In the genomic region with DNA sequence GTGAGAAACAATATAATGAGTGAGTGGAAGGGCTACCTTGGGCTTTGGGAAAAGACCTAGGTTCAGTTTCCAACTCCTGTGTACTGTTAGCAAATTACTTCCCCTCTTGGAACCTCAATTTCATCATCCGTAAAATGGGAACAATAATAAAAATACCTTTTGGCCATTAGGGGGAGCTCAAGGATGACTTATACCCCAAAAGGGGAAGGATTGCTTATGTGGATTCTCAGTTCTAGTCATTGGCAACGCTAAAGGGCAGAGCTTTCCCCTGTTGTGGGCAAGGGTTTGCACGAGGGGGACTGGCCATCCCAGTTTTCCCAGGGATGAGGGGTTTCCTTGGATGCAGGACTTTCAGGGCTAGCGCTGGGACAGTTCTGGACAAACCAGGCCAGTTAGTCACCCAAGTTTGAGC, we compare ENCODE assay signal across 8 cellular contexts. TPM values are rescaled to one million over a fixed set of nuclear protein-coding genes. Genes with fewer than 3 reads are reported as not detected.
DNase-seq lines count a peak whose midpoint lies in the region; ATAC-seq and TF ChIP-seq lines count a peak whose summit lies in the region.

No MANE protein-coding gene starts in this region.

- CTCF ChIA-PET in activated CD4-positive, alpha-beta T cell treated with anti-CD3 and anti-CD28 coated beads for 36 hours (lab: Charles Lee): interaction anchor here (0.7 to 8.9 kb wide), 41 partner anchors 9 to 460 kb away, joined by 3 to 144 read pairs (median 4); no protein-coding TSS in a partner anchor

- POLR2A ChIA-PET in activated CD4-positive, alpha-beta T cell treated with anti-CD3 and anti-CD28 coated beads for 36 hours (lab: Charles Lee): interaction anchor here (1.0 kb wide), 1 partner anchor 200 kb away, joined by 4 read pairs; no protein-coding TSS in a partner anchor

- peaks cover 29% of the 10 kb centered on the region for H3K4me1 Mint-ChIP-seq in activated CD4-positive, alpha-beta T cell treated with anti-CD3 and anti-CD28 coated beads for 36 hours
- H3K4me1 Mint-ChIP-seq in GM23338: peaks cover 5% of the 10 kb centered on the region; the same call in 2 of the 3 replicates

- H3K9me2 ChIP-seq in GM23338 (ENCODE audit: insufficient read depth): no peaks in the 10 kb centered on the region

- TF ChIP-seq CTCF in GM23338 (conservative IDR thresholded peaks at IDR 0.05; ENCODE audit: low read depth in 2 of 2): peak; percentile 77 to 90
- TF ChIP-seq CTCF in astrocyte of the spinal cord (IDR thresholded peaks at IDR 0.05; ENCODE audit: low read depth, low read length): peak; percentile 27

- no peak overlapping the region for H3K27ac ChIP-seq in GM23338 (ENCODE audit: low read depth)

- no peak overlapping the region for H3K4me2 ChIP-seq in GM23338

- no peaks in the 10 kb centered on the region for H3K79me2 ChIP-seq in GM23338 (replicated peaks; ENCODE audit: insufficient read depth)

- no peaks in the 10 kb centered on the region for H3K27me3 Mint-ChIP-seq in activated CD4-positive, alpha-beta T cell treated with anti-CD3 and anti-CD28 coated beads for 36 hours
- H3K27me3 Mint-ChIP-seq in GM23338 (ENCODE audit: insufficient read depth, low read depth, poor library complexity): peaks cover 17% of the 10 kb centered on the region

- no peaks in the 10 kb centered on the region for H3K36me3 Mint-ChIP-seq in activated CD4-positive, alpha-beta T cell treated with anti-CD3 and anti-CD28 coated beads for 36 hours (ENCODE audit: low read depth)
- no peaks in the 10 kb centered on the region for H3K36me3 Mint-ChIP-seq in GM23338 (ENCODE audit: low read depth)

- H3K27ac Mint-ChIP-seq in activated CD4-positive, alpha-beta T cell treated with anti-CD3 and anti-CD28 coated beads for 36 hours: peak overlapping the region; percentile 13
- H3K27ac Mint-ChIP-seq in GM23338: no peak overlapping the region

- no peak overlapping the region for H2AFZ ChIP-seq in GM23338

- H3K4me3 ChIP-seq in GM23338 (no peak overlapping the region), astrocyte of the spinal cord (ENCODE audit: low read depth, low read length) (no peak overlapping the region)

- H3K9me3 Mint-ChIP-seq in activated CD4-positive, alpha-beta T cell treated with anti-CD3 and anti-CD28 coated beads for 36 hours (ENCODE audit: low read depth): no peaks in the 10 kb centered on the region
- H3K9me3 Mint-ChIP-seq in GM23338: no peaks in the 10 kb centered on the region

- intact Hi-C loops in activated CD4-positive, alpha-beta T cell treated with anti-CD3 and anti-CD28 coated beads for 36 hours (cut with DNase I, micrococcal nuclease): loop anchor here (1.0 to 5.0 kb wide), 8 partner anchors 60 to 452 kb away; no protein-coding TSS in a partner anchor

- in situ Hi-C loops in astrocyte of the spinal cord (cut with HindIII; ENCODE audit: low sequenced_read_pairs): loop anchor here (10.0 kb wide), 1 partner anchor 192 kb away; no protein-coding TSS in a partner anchor

- peak; percentile 25 for DNase-seq in activated CD4-positive, alpha-beta T cell treated with anti-CD3 and anti-CD28 coated beads for 36 hours
- no peak for DNase-seq in activated CD4-positive, alpha-beta T cell treated with anti-CD3 and anti-CD28 coated beads, Interleukin-2, amount 50 U/mL, for 4 hours
- DNase-seq in GM23338 (ENCODE audit: low spot score) (peak; percentile 81), NCI-H2227 (lab: John Stamatoyannopoulos, UW; ENCODE audit: unreplicated experiment) (peak; percentile 32), astrocyte of the spinal cord (ENCODE audit: low read depth, low spot score) (peak; percentile 46), kidney tubule cell (ENCODE audit: low spot score) (peak; percentile 65), NCI-H2081 treated with DMSO at 0.1 percent for 48 hours (lab: John Stamatoyannopoulos, UW) (no peak)

- no peaks in the 10 kb centered on the region for H4K20me1 ChIP-seq in GM23338 (replicated peaks; ENCODE audit: insufficient read depth)

- no peak overlapping the region for H3K4me3 Mint-ChIP-seq in activated CD4-positive, alpha-beta T cell treated with anti-CD3 and anti-CD28 coated beads for 36 hours
- no peak overlapping the region for H3K4me3 Mint-ChIP-seq in GM23338

- no peaks in the 10 kb centered on the region for H3K36me3 ChIP-seq in GM23338 (ENCODE audit: insufficient read depth)

- H3K4me1 ChIP-seq in GM23338 (ENCODE audit: insufficient read depth): no peaks in the 10 kb centered on the region

- peak; percentile 10 for ATAC-seq in activated CD4-positive, alpha-beta T cell treated with anti-CD3 and anti-CD28 coated beads for 36 hours
- ATAC-seq in GM23338 (peak; percentile 44), HG03196 (IDR thresholded peaks at IDR 0.05; ENCODE audit: unreplicated experiment) (no peak)

- H3K27me3 ChIP-seq in GM23338 (ENCODE audit: insufficient read depth): peaks cover 17% of the 10 kb centered on the region

- no peaks in the 10 kb centered on the region for H3F3A ChIP-seq in GM23338 (replicated peaks; ENCODE audit: low read depth)

TF ChIP-seq in GM23338, 12 proteins besides CTCF, POLR2A, EP300 and RAD21 (continues in another document):
- TF ChIP-seq NANOG (IDR thresholded peaks at IDR 0.05; ENCODE audit: borderline replicate concordance) (no peak), ZNF331 (CRISPR knock-in tag; IDR thresholded peaks at IDR 0.05; ENCODE audit: low read depth) (no peak), JUNB (IDR thresholded peaks at IDR 0.05; ENCODE audit: unreplicated experiment) (no peak)
- TF ChIP-seq, protein P1, sequence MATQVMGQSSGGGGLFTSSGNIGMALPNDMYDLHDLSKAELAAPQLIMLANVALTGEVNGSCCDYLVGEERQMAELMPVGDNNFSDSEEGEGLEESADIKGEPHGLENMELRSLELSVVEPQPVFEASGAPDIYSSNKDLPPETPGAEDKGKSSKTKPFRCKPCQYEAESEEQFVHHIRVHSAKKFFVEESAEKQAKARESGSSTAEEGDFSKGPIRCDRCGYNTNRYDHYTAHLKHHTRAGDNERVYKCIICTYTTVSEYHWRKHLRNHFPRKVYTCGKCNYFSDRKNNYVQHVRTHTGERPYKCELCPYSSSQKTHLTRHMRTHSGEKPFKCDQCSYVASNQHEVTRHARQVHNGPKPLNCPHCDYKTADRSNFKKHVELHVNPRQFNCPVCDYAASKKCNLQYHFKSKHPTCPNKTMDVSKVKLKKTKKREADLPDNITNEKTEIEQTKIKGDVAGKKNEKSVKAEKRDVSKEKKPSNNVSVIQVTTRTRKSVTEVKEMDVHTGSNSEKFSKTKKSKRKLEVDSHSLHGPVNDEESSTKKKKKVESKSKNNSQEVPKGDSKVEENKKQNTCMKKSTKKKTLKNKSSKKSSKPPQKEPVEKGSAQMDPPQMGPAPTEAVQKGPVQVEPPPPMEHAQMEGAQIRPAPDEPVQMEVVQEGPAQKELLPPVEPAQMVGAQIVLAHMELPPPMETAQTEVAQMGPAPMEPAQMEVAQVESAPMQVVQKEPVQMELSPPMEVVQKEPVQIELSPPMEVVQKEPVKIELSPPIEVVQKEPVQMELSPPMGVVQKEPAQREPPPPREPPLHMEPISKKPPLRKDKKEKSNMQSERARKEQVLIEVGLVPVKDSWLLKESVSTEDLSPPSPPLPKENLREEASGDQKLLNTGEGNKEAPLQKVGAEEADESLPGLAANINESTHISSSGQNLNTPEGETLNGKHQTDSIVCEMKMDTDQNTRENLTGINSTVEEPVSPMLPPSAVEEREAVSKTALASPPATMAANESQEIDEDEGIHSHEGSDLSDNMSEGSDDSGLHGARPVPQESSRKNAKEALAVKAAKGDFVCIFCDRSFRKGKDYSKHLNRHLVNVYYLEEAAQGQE (IDR thresholded peaks at IDR 0.05; ENCODE audit: unreplicated experiment): no peak
- TF ChIP-seq, protein P2, sequence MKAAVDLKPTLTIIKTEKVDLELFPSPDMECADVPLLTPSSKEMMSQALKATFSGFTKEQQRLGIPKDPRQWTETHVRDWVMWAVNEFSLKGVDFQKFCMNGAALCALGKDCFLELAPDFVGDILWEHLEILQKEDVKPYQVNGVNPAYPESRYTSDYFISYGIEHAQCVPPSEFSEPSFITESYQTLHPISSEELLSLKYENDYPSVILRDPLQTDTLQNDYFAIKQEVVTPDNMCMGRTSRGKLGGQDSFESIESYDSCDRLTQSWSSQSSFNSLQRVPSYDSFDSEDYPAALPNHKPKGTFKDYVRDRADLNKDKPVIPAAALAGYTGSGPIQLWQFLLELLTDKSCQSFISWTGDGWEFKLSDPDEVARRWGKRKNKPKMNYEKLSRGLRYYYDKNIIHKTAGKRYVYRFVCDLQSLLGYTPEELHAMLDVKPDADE (IDR thresholded peaks at IDR 0.05): no peak

RNA-seq across cellular contexts. Expression of a gene that starts 3.1 kb away (rescaled TPM):
- 10 to 100 TPM; 33.0 to 44.6 TPM for total RNA-seq in activated CD4-positive, alpha-beta T cell treated with anti-CD3 and anti-CD28 coated beads for 36 hours
- 19.9 and 22.4 TPM in 2 replicates for total RNA-seq in GM23338 (2014; rRNA removed; shearing (Covaris generic))
- 38.3 and 44.1 TPM in 2 replicates for polyA plus RNA-seq in GM23338 (2016; fragmentation: Nextera tagmentation; extraction: Ambion mirVana)

RNA-seq across cellular contexts. Expression of a gene that starts 3.8 kb away (rescaled TPM):
- 10 to 100 TPM; 23.2 to 28.6 TPM for total RNA-seq in activated CD4-positive, alpha-beta T cell treated with anti-CD3 and anti-CD28 coated beads for 36 hours
- total RNA-seq in GM23338 (2014; rRNA removed; shearing (Covaris generic)): 6.6 and 8.9 TPM in 2 replicates
- 3.1 and 4.5 TPM in 2 replicates for polyA plus RNA-seq in GM23338 (2016; fragmentation: Nextera tagmentation; extraction: Ambion mirVana)

Comparison
In these comparisons a context has a peak if more than half of its experiments do, and no peak if none do; other contexts are left out.
1. DNase-seq: peak in activated CD4-positive, alpha-beta T cell treated with anti-CD3 and anti-CD28 coated beads for 36 hours (single experiment), GM23338 (single experiment), NCI-H2227 (single experiment), astrocyte of the spinal cord (single experiment) and kidney tubule cell (single experiment); none in activated CD4-positive, alpha-beta T cell treated with anti-CD3 and anti-CD28 coated beads, Interleukin-2, amount 50 U/mL, for 4 hours (0 of 2) and NCI-H2081 treated with DMSO at 0.1 percent for 48 hours (single experiment).